ENCODE assay signal across 25 cellular contexts in genomic region chr4:109051054-109051453, GRCh38.
"Had no signal": no experiment of that assay in that cellular context is flagged by ENCODE, and none has a peak within 500 bp of the region (broad histone marks: within the 10 kb centered on the region; RNA-seq: fewer than 3 reads in every experiment).

No MANE protein-coding gene starts in this region.

- DNase-seq: heart right ventricle; left ventricle myocardium inferior; naive thymus-derived CD8-positive, alpha-beta T cell; nephron progenitor cell; occipital lobe; retina; right cardiac atrium; sigmoid colon; small intestine; spleen; stimulated activated CD4-positive, alpha-beta T cell treated with anti-CD3 and anti-CD28 coated beads, Interleukin-4, amount 100 ng/mL, for 24 hours; stimulated activated naive CD4-positive, alpha-beta T cell; substantia nigra; uterus had no signal

- H3K4me3 ChIP-seq: heart right ventricle, hepatocyte, left ventricle myocardium inferior, lung, neural progenitor cell, prostate gland, sigmoid colon, spleen, tibial nerve, uterus had no signal

- H3K9ac ChIP-seq: neural progenitor cell, parathyroid adenoma had no signal

- H3K9me3 Mint-ChIP-seq: nephron progenitor cell; neural progenitor cell; stimulated activated effector memory CD8-positive, alpha-beta T cell treated with anti-CD3 and anti-CD28 coated beads, Interleukin-12 subunit alpha, Interleukin-12 subunit beta, amount 100 ng/mL, for 72 hours; stimulated activated naive CD8-positive, alpha-beta T cell treated with anti-CD3 and anti-CD28 coated beads, Interleukin-15, Interleukin-2, amounts not matched to agents 100 ng/mL and 50 ng/mL, for 24 hours; type B pancreatic cell had no signal

- H3K4me3 Mint-ChIP-seq: memory B cell; naive thymus-derived CD8-positive, alpha-beta T cell; nephron progenitor cell; neural progenitor cell; stimulated activated effector memory CD8-positive, alpha-beta T cell treated with anti-CD3 and anti-CD28 coated beads, Interleukin-12 subunit alpha, Interleukin-12 subunit beta, amount 100 ng/mL, for 72 hours; stimulated activated naive CD8-positive, alpha-beta T cell treated with anti-CD3 and anti-CD28 coated beads, Interleukin-15, Interleukin-2, amounts not matched to agents 100 ng/mL and 50 ng/mL, for 24 hours; type B pancreatic cell had no signal

- H3K36me3 Mint-ChIP-seq: memory B cell; naive thymus-derived CD8-positive, alpha-beta T cell; neural progenitor cell; stimulated activated effector memory CD8-positive, alpha-beta T cell treated with anti-CD3 and anti-CD28 coated beads, Interleukin-12 subunit alpha, Interleukin-12 subunit beta, amount 100 ng/mL, for 72 hours; type B pancreatic cell had no signal

- H3K27me3 Mint-ChIP-seq: memory B cell had no signal

- H3K27me3 ChIP-seq: heart right ventricle, hepatocyte, neural progenitor cell, neutrophil, sigmoid colon, spleen, tibial nerve, uterus had no signal

- H3K36me3 ChIP-seq: heart right ventricle, left ventricle myocardium inferior, neural progenitor cell, neutrophil, prostate gland, sigmoid colon, spleen, tibial nerve, uterus had no signal

- H3K4me1 Mint-ChIP-seq: memory B cell; stimulated activated effector memory CD8-positive, alpha-beta T cell treated with anti-CD3 and anti-CD28 coated beads, Interleukin-12 subunit alpha, Interleukin-12 subunit beta, amount 100 ng/mL, for 72 hours had no signal

- H3K27ac Mint-ChIP-seq: memory B cell; naive thymus-derived CD8-positive, alpha-beta T cell; nephron progenitor cell; neural progenitor cell; stimulated activated effector memory CD8-positive, alpha-beta T cell treated with anti-CD3 and anti-CD28 coated beads, Interleukin-12 subunit alpha, Interleukin-12 subunit beta, amount 100 ng/mL, for 72 hours; stimulated activated naive CD8-positive, alpha-beta T cell treated with anti-CD3 and anti-CD28 coated beads, Interleukin-15, Interleukin-2, amounts not matched to agents 100 ng/mL and 50 ng/mL, for 24 hours; type B pancreatic cell had no signal

- H3K27ac ChIP-seq: heart right ventricle, hepatocyte, left ventricle myocardium inferior, neural progenitor cell, neutrophil, parathyroid adenoma, prostate gland, sigmoid colon, spleen, tibial nerve, uterus had no signal

- H3K9me3 ChIP-seq: heart right ventricle, left ventricle myocardium inferior, neutrophil, prostate gland, sigmoid colon, spleen, tibial nerve, uterus had no signal

- H3K4me1 ChIP-seq: left ventricle myocardium inferior, neural progenitor cell, parathyroid adenoma, prostate gland, uterus had no signal
